Comparison of ENCODE assay signal across 8 cellular contexts in genomic region chr7:100894860-100895700, GRCh38. TPM values are rescaled to one million over a fixed set of nuclear protein-coding genes. Genes with fewer than 3 reads are reported as not detected.
DNase-seq lines count a peak whose midpoint lies in the region; ATAC-seq and TF ChIP-seq lines count a peak whose summit lies in the region.

No MANE protein-coding gene starts in this region.

- peak overlapping the region; percentile 86 for H3K4me2 ChIP-seq in PC-3 (ENCODE audit: low read length)
- peak overlapping the region; percentile 85 for H3K4me2 ChIP-seq in skeletal muscle satellite cell (ENCODE audit: low read length)

- H3K27ac ChIP-seq in PC-3 (ENCODE audit: low read length) (no peak overlapping the region), iPS DF 6.9 (ENCODE audit: low read length) (no peak overlapping the region)

- intact Hi-C loops in PC-3 (cut with micrococcal nuclease): loop anchor here (5.0 to 10.0 kb wide), 2 partner anchors 72 to 240 kb away; partner anchors contain the start of gene MUC12

- peaks cover 17% of the 10 kb centered on the region for H3K27me3 ChIP-seq in PC-3 (ENCODE audit: low read length)
- peaks cover 8% of the 10 kb centered on the region for H3K27me3 ChIP-seq in iPS DF 6.9 (ENCODE audit: control insufficient read depth, insufficient read depth, low read length)
- peaks cover 27% of the 10 kb centered on the region for H3K27me3 ChIP-seq in skeletal muscle satellite cell (ENCODE audit: control insufficient read depth, insufficient read depth, low read length)

- no peaks in the 10 kb centered on the region for H4K20me1 ChIP-seq in PC-3 (ENCODE audit: low read length)

- no peaks in the 10 kb centered on the region for H3K9me3 ChIP-seq in PC-3 (ENCODE audit: low read length)
- no peaks in the 10 kb centered on the region for H3K9me3 ChIP-seq in iPS DF 6.9 (ENCODE audit: control insufficient read depth, insufficient read depth, low read length)
- H3K9me3 ChIP-seq in skeletal muscle satellite cell (replicated peaks; ENCODE audit: low read length): no peaks in the 10 kb centered on the region

- H3K4me3 ChIP-seq in PC-3 (ENCODE audit: low read length) (peak overlapping the region; percentile 63), iPS DF 6.9 (ENCODE audit: low read length) (peak overlapping the region; percentile 40; the same call in 1 of the 2 replicates), skeletal muscle satellite cell (ENCODE audit: low read length) (peak overlapping the region; percentile 61)

- H3K4me1 ChIP-seq in PC-3 (ENCODE audit: insufficient read depth, low read length): peaks cover 22% of the 10 kb centered on the region
- peaks cover 5% of the 10 kb centered on the region; the same call in 1 of the 2 replicates for H3K4me1 ChIP-seq in iPS DF 6.9 (ENCODE audit: control insufficient read depth, insufficient read depth, low read length)
- peaks cover 14% of the 10 kb centered on the region for H3K4me1 ChIP-seq in skeletal muscle satellite cell (ENCODE audit: control insufficient read depth, insufficient read depth, low read length)

- CTCF ChIA-PET in PC-3 (lab: Charles Lee): no interaction called here

- TF ChIP-seq CTCF in PC-3 (conservative IDR thresholded peaks at IDR 0.05; ENCODE audit: low read depth, low read length): peak; percentile 80

- H3K9me2 ChIP-seq in PC-3 (replicated peaks; ENCODE audit: low read length): no peaks in the 10 kb centered on the region

- DNase-seq in NCI-H1417 (lab: John Stamatoyannopoulos, UW) (peak; percentile 23 to 65 (median 65)), NCI-H1417 treated with DMSO at 0.1 percent for 48 hours (lab: John Stamatoyannopoulos, UW) (no peak), PC-3 (peak; percentile 38), anterior cingulate cortex (lab: John Stamatoyannopoulos, UW) (peak in 36 of 58 donors; percentile 11 to 59 (median 37)), iPS DF 6.9 (ENCODE audit: low read depth, low spot score) (no peak), SIG-M5 (lab: John Stamatoyannopoulos, UW) (no peak), NCI-H2029 treated with DMSO at 0.1 percent for 48 hours (lab: John Stamatoyannopoulos, UW) (no peak)

- ATAC-seq in PC-3: peak; percentile 2; the same call in 1 of the 2 replicates

- no peaks in the 10 kb centered on the region for H3K36me3 ChIP-seq in PC-3 (ENCODE audit: low read depth, low read length)
- no peaks in the 10 kb centered on the region for H3K36me3 ChIP-seq in iPS DF 6.9 (ENCODE audit: control insufficient read depth, insufficient read depth, low read length)
- no peaks in the 10 kb centered on the region for H3K36me3 ChIP-seq in skeletal muscle satellite cell (ENCODE audit: insufficient read depth, low read length)

- peak overlapping the region; percentile 64; the same call in 1 of the 2 replicates for H2AFZ ChIP-seq in PC-3 (ENCODE audit: low read length)

- no TSS peak for BruUV-seq in PC-3 (replicated peaks; lab: Mats Ljungman, UMichigan)

- POLR2A ChIA-PET in PC-3 (lab: Charles Lee; ENCODE audit: unreplicated experiment): interaction anchor here (0.7 kb wide), 1 partner anchor 74 kb away, joined by 3 read pairs; the partner anchor contains the start of gene MUC12

- no peaks in the 10 kb centered on the region for H3F3A ChIP-seq in PC-3 (ENCODE audit: low read length, unreplicated experiment)

- no peaks in the 10 kb centered on the region for H3K79me2 ChIP-seq in PC-3 (ENCODE audit: low read length)

- no CpG with 5 or more reads among the region's 83 CpGs for WGBS in iPS DF 6.9 (ENCODE audit: insufficient coverage, insufficient read length)

- H3K9ac ChIP-seq in PC-3 (ENCODE audit: low read length) (peak overlapping the region; percentile 12; the same call in 1 of the 2 replicates), skeletal muscle satellite cell (ENCODE audit: low read depth, low read length) (no peak overlapping the region)

RNA-seq across cellular contexts. Expression of gene ACHE, which starts 0.6 kb away (rescaled TPM):
- total RNA-seq in PC-3 (2014; rRNA removed): 0.40 and 1.3 TPM in 2 replicates
- 0.25 and 0.66 TPM in 2 replicates for total RNA-seq in skeletal muscle satellite cell (2012; rRNA removed)

RNA-seq across cellular contexts. Expression of gene UFSP1, which starts 5.6 kb away (rescaled TPM):
- total RNA-seq in PC-3 (2014; rRNA removed): 10.5 and 14.6 TPM in 2 replicates
- total RNA-seq in skeletal muscle satellite cell (2012; rRNA removed): 5.0 and 9.4 TPM in 2 replicates

RNA-seq across cellular contexts. Expression of gene SRRT, which starts 20.2 kb away (rescaled TPM):
- 177 and 268 TPM in 2 replicates for total RNA-seq in PC-3 (2014; rRNA removed)
- total RNA-seq in skeletal muscle satellite cell (2012; rRNA removed): 33.4 and 37.5 TPM in 2 replicates

RNA-seq across cellular contexts. Expression of gene TRIP6, which starts 27.9 kb away (rescaled TPM):
- total RNA-seq in PC-3 (2014; rRNA removed): 11.3 and 14.6 TPM in 2 replicates
- total RNA-seq in skeletal muscle satellite cell (2012; rRNA removed): 76.2 and 107 TPM in 2 replicates

RNA-seq across cellular contexts. Expression of gene SLC12A9, which starts 42.6 kb away (rescaled TPM):
- total RNA-seq in PC-3 (2014; rRNA removed): 25.9 and 31.2 TPM in 2 replicates
- 12.9 and 18.6 TPM in 2 replicates for total RNA-seq in skeletal muscle satellite cell (2012; rRNA removed)

Comparison
In these comparisons a context has a peak if more than half of its experiments do, and no peak if none do; other contexts are left out.
1. DNase-seq: peak in NCI-H1417 (3 of 3), PC-3 (single experiment) and anterior cingulate cortex (36 of 58); none in NCI-H1417 treated with DMSO at 0.1 percent for 48 hours (single experiment), iPS DF 6.9 (single experiment), SIG-M5 (single experiment) and NCI-H2029 treated with DMSO at 0.1 percent for 48 hours (single experiment).
2. Peak in every context shown above with its lines, with median percentiles within 50 percentile points of each other: H3K4me3 ChIP-seq.